1 cellular context compared by ENCODE assay signal in the genomic region with DNA sequence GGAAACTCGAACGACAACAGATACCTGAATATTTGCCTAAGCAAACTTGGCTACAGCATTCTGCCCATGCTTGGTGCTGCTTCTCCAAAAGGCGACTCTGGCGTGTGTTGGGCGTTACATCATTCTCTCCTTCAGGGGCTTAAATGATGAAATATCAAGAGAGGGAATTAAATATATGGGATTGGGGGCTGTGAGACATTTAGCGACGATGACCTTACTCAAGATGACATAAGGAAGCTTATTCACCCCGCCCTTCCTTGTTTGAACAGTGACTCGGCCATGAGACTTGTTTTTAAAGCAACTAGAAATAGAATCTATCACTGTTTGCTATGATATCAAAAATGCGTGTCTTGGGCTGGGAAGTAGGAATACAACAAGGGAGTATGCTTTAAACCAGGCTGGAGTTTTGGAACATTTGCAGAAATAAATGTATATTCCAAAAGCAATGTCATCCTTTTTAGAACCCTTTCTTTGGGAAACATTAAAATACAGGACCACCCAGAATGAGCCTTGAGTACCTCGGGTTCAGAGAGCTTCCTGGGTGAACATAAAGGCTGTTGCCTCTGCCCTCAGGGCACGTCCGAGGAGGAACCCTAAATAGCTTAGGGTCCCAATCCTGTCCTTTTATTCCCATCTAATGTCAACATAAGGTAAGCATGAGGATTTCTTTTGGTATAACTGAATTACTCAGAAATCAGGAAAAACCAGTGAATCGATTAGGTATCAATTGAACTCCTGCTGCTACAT.
TF ChIP-seq lines count a peak whose summit lies in the region.

No MANE protein-coding gene starts in this region.

TF ChIP-seq in H1, 55 proteins besides CTCF, POLR2A, EP300 and RAD21:
- TF ChIP-seq HDAC6 (IDR thresholded peaks at IDR 0.05; ENCODE audit: low read depth, low read length) = no peak
- TF ChIP-seq TCF12 (IDR thresholded peaks at IDR 0.05; ENCODE audit: low read depth, low read length) = no peak
- TF ChIP-seq, protein P1, sequence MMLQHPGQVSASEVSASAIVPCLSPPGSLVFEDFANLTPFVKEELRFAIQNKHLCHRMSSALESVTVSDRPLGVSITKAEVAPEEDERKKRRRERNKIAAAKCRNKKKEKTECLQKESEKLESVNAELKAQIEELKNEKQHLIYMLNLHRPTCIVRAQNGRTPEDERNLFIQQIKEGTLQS (IDR thresholded peaks at IDR 0.05; ENCODE audit: insufficient read depth, low read depth, low read length) = no peak
- no peak for TF ChIP-seq SP2 (IDR thresholded peaks at IDR 0.05; ENCODE audit: low read length)
- no peak for TF ChIP-seq CHD1 (IDR thresholded peaks at IDR 0.05; ENCODE audit: low read depth, low read length)
- no peak for TF ChIP-seq BRCA1 (IDR thresholded peaks at IDR 0.05; ENCODE audit: low read depth, low read length)
- TF ChIP-seq, protein P2, sequence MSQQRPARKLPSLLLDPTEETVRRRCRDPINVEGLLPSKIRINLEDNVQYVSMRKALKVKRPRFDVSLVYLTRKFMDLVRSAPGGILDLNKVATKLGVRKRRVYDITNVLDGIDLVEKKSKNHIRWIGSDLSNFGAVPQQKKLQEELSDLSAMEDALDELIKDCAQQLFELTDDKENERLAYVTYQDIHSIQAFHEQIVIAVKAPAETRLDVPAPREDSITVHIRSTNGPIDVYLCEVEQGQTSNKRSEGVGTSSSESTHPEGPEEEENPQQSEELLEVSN (IDR thresholded peaks at IDR 0.05) = no peak
- no peak for TF ChIP-seq MAFK (IDR thresholded peaks at IDR 0.05; ENCODE audit: low read depth, low read length)
- TF ChIP-seq SAP30 (IDR thresholded peaks at IDR 0.05; ENCODE audit: insufficient read depth, insufficient replicate concordance, low read length) = no peak
- TF ChIP-seq POLR2AphosphoS5 (IDR thresholded peaks at IDR 0.05; ENCODE audit: low read depth, low read length) = no peak
- TF ChIP-seq, protein P3, sequence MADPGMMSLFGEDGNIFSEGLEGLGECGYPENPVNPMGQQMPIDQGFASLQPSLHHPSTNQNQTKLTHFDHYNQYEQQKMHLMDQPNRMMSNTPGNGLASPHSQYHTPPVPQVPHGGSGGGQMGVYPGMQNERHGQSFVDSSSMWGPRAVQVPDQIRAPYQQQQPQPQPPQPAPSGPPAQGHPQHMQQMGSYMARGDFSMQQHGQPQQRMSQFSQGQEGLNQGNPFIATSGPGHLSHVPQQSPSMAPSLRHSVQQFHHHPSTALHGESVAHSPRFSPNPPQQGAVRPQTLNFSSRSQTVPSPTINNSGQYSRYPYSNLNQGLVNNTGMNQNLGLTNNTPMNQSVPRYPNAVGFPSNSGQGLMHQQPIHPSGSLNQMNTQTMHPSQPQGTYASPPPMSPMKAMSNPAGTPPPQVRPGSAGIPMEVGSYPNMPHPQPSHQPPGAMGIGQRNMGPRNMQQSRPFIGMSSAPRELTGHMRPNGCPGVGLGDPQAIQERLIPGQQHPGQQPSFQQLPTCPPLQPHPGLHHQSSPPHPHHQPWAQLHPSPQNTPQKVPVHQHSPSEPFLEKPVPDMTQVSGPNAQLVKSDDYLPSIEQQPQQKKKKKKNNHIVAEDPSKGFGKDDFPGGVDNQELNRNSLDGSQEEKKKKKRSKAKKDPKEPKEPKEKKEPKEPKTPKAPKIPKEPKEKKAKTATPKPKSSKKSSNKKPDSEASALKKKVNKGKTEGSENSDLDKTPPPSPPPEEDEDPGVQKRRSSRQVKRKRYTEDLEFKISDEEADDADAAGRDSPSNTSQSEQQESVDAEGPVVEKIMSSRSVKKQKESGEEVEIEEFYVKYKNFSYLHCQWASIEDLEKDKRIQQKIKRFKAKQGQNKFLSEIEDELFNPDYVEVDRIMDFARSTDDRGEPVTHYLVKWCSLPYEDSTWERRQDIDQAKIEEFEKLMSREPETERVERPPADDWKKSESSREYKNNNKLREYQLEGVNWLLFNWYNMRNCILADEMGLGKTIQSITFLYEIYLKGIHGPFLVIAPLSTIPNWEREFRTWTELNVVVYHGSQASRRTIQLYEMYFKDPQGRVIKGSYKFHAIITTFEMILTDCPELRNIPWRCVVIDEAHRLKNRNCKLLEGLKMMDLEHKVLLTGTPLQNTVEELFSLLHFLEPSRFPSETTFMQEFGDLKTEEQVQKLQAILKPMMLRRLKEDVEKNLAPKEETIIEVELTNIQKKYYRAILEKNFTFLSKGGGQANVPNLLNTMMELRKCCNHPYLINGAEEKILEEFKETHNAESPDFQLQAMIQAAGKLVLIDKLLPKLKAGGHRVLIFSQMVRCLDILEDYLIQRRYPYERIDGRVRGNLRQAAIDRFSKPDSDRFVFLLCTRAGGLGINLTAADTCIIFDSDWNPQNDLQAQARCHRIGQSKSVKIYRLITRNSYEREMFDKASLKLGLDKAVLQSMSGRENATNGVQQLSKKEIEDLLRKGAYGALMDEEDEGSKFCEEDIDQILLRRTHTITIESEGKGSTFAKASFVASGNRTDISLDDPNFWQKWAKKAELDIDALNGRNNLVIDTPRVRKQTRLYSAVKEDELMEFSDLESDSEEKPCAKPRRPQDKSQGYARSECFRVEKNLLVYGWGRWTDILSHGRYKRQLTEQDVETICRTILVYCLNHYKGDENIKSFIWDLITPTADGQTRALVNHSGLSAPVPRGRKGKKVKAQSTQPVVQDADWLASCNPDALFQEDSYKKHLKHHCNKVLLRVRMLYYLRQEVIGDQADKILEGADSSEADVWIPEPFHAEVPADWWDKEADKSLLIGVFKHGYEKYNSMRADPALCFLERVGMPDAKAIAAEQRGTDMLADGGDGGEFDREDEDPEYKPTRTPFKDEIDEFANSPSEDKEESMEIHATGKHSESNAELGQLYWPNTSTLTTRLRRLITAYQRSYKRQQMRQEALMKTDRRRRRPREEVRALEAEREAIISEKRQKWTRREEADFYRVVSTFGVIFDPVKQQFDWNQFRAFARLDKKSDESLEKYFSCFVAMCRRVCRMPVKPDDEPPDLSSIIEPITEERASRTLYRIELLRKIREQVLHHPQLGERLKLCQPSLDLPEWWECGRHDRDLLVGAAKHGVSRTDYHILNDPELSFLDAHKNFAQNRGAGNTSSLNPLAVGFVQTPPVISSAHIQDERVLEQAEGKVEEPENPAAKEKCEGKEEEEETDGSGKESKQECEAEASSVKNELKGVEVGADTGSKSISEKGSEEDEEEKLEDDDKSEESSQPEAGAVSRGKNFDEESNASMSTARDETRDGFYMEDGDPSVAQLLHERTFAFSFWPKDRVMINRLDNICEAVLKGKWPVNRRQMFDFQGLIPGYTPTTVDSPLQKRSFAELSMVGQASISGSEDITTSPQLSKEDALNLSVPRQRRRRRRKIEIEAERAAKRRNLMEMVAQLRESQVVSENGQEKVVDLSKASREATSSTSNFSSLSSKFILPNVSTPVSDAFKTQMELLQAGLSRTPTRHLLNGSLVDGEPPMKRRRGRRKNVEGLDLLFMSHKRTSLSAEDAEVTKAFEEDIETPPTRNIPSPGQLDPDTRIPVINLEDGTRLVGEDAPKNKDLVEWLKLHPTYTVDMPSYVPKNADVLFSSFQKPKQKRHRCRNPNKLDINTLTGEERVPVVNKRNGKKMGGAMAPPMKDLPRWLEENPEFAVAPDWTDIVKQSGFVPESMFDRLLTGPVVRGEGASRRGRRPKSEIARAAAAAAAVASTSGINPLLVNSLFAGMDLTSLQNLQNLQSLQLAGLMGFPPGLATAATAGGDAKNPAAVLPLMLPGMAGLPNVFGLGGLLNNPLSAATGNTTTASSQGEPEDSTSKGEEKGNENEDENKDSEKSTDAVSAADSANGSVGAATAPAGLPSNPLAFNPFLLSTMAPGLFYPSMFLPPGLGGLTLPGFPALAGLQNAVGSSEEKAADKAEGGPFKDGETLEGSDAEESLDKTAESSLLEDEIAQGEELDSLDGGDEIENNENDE (IDR thresholded peaks at IDR 0.05; ENCODE audit: insufficient replicate concordance, low read length) = no peak
- no peak for TF ChIP-seq GABPA (IDR thresholded peaks at IDR 0.05; ENCODE audit: borderline replicate concordance, insufficient read depth, low read length)
- TF ChIP-seq CBX8 (IDR thresholded peaks at IDR 0.05; ENCODE audit: borderline replicate concordance, low read depth, low read length) = no peak
- no peak for TF ChIP-seq KDM1A (IDR thresholded peaks at IDR 0.05; ENCODE audit: borderline replicate concordance, low read length)
- TF ChIP-seq, protein P4, sequence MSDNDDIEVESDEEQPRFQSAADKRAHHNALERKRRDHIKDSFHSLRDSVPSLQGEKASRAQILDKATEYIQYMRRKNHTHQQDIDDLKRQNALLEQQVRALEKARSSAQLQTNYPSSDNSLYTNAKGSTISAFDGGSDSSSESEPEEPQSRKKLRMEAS (IDR thresholded peaks at IDR 0.05) = no peak
- no peak for TF ChIP-seq KDM5A (IDR thresholded peaks at IDR 0.05; ENCODE audit: low read length)
